In the genomic region with DNA sequence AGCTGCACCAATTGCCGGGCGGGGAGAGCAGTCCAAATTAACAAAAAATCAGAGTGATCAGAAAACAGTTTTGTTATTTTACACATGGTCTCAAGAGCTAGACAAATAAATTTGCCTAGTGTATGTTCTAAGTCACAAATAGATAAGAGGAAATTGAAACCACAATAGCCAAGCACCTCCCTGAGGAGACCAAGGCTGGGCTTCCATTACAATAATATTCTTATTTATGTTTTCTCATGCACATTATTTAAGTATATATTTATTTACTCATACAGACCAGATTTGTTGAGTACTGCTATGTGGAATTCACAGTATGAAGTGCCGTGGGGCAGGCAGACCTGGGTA, we compare ENCODE assay signal across 13 cellular contexts.
DNase-seq lines count a peak whose midpoint lies in the region; ATAC-seq and TF ChIP-seq lines count a peak whose summit lies in the region.
"Had no signal": no experiment of that assay in that cellular context is flagged by ENCODE, and none has a peak within 500 bp of the region (broad histone marks: within the 10 kb centered on the region; RNA-seq: fewer than 3 reads in every experiment).

No MANE protein-coding gene starts in this region.

- peak overlapping the region; percentile 28 for H3K4me3 Mint-ChIP-seq in activated CD4-positive, alpha-beta T cell treated with anti-CD3 and anti-CD28 coated beads, Interleukin-2, amount 10 ng/mL, durations not matched to agents 7 days and 5 days
- H3K4me3 Mint-ChIP-seq in activated CD8-positive, alpha-beta T cell treated with anti-CD3 and anti-CD28 coated beads, Interleukin-2, amount 10 ng/mL, durations not matched to agents 7 days and 5 days, result peak overlapping the region; percentile 36
- H3K4me3 Mint-ChIP-seq in natural killer cell treated with Interleukin-12 subunit alpha and Interleukin-12 subunit beta and Interleukin-15 and Interleukin-18, amount 100 ng/mL, for 72 hours, result peak overlapping the region; percentile 79

- POLR2A ChIA-PET in activated CD4-positive, alpha-beta T cell treated with anti-CD3 and anti-CD28 coated beads, Interleukin-2, amount 10 ng/mL, durations not matched to agents 7 days and 5 days (lab: Charles Lee), result no interaction called here
- POLR2A ChIA-PET in activated CD8-positive, alpha-beta T cell treated with anti-CD3 and anti-CD28 coated beads, Interleukin-2, amount 10 ng/mL, durations not matched to agents 7 days and 5 days (lab: Charles Lee), result no interaction called here

- H3K27me3 Mint-ChIP-seq in activated CD4-positive, alpha-beta T cell treated with anti-CD3 and anti-CD28 coated beads, Interleukin-2, amount 10 ng/mL, durations not matched to agents 7 days and 5 days, result peaks cover 8% of the 10 kb centered on the region
- peaks cover 8% of the 10 kb centered on the region for H3K27me3 Mint-ChIP-seq in activated CD8-positive, alpha-beta T cell treated with anti-CD3 and anti-CD28 coated beads, Interleukin-2, amount 10 ng/mL, durations not matched to agents 7 days and 5 days (ENCODE audit: low read depth)
- H3K27me3 Mint-ChIP-seq in natural killer cell treated with Interleukin-12 subunit alpha and Interleukin-12 subunit beta and Interleukin-15 and Interleukin-18, amount 100 ng/mL, for 72 hours, result no peaks in the 10 kb centered on the region

- CTCF ChIA-PET in activated CD4-positive, alpha-beta T cell treated with anti-CD3 and anti-CD28 coated beads, Interleukin-2, amount 10 ng/mL, durations not matched to agents 7 days and 5 days (lab: Charles Lee), result interaction anchor here (0.7 to 1.3 kb wide), 4 partner anchors 11 to 33 kb away, joined by 3 to 4 read pairs (median 3); no protein-coding TSS in a partner anchor
- CTCF ChIA-PET in activated CD8-positive, alpha-beta T cell treated with anti-CD3 and anti-CD28 coated beads, Interleukin-2, amount 10 ng/mL, durations not matched to agents 7 days and 5 days (lab: Charles Lee), result interaction anchor here (1.0 to 2.5 kb wide), 8 partner anchors 19 to 196 kb away, joined by 3 to 10 read pairs (median 3); no protein-coding TSS in a partner anchor

- ATAC-seq in HG02623 (IDR thresholded peaks at IDR 0.05; ENCODE audit: unreplicated experiment), result peak; percentile 10
- peak; percentile 58 for ATAC-seq in activated CD8-positive, alpha-beta T cell treated with anti-CD3 and anti-CD28 coated beads, Interleukin-2, amount 10 ng/mL, durations not matched to agents 7 days and 5 days
- ATAC-seq in natural killer cell treated with Interleukin-12 subunit alpha and Interleukin-12 subunit beta and Interleukin-15 and Interleukin-18, amount 100 ng/mL, for 72 hours, result peak in 1 of 2 donors; percentile 53
- ATAC-seq in GM18505 (IDR thresholded peaks at IDR 0.05; ENCODE audit: unreplicated experiment), result no peak
- ATAC-seq in HG03025 (IDR thresholded peaks at IDR 0.05; ENCODE audit: low FRiP score, unreplicated experiment), result no peak

- TF ChIP-seq POLR2A in GM18505 (IDR thresholded peaks at IDR 0.05; ENCODE audit: borderline replicate concordance, extremely low read depth, insufficient read depth, insufficient read length), result no peak

- DNase-seq in activated CD4-positive, alpha-beta T cell treated with anti-CD3 and anti-CD28 coated beads, Interleukin-2, amount 10 ng/mL, durations not matched to agents 7 days and 5 days, result no peak
- no peak for DNase-seq in activated CD4-positive, alpha-beta T cell treated with anti-CD3 and anti-CD28 coated beads for 4 hours
- no peak for DNase-seq in activated CD8-positive, alpha-beta T cell treated with anti-CD3 and anti-CD28 coated beads, Interleukin-2, amount 10 ng/mL, durations not matched to agents 7 days and 5 days
- no peak for DNase-seq in natural killer cell treated with Interleukin-12 subunit alpha and Interleukin-12 subunit beta and Interleukin-15 and Interleukin-18, amount 100 ng/mL, for 72 hours (ENCODE audit: low spot score)
- DNase-seq in H4 (ENCODE audit: low spot score), result no peak
- DNase-seq: anterior cingulate cortex, glutamatergic neuron, H7, NCI-H226, WERI-Rb-1 had no signal

- H3K9me3 Mint-ChIP-seq in activated CD4-positive, alpha-beta T cell treated with anti-CD3 and anti-CD28 coated beads, Interleukin-2, amount 10 ng/mL, durations not matched to agents 7 days and 5 days, result no peaks in the 10 kb centered on the region
- no peaks in the 10 kb centered on the region for H3K9me3 Mint-ChIP-seq in activated CD8-positive, alpha-beta T cell treated with anti-CD3 and anti-CD28 coated beads, Interleukin-2, amount 10 ng/mL, durations not matched to agents 7 days and 5 days (ENCODE audit: insufficient read depth)
- no peaks in the 10 kb centered on the region for H3K9me3 Mint-ChIP-seq in natural killer cell treated with Interleukin-12 subunit alpha and Interleukin-12 subunit beta and Interleukin-15 and Interleukin-18, amount 100 ng/mL, for 72 hours

- H3K27ac Mint-ChIP-seq in activated CD4-positive, alpha-beta T cell treated with anti-CD3 and anti-CD28 coated beads, Interleukin-2, amount 10 ng/mL, durations not matched to agents 7 days and 5 days, result peak overlapping the region; percentile 86
- H3K27ac Mint-ChIP-seq in activated CD8-positive, alpha-beta T cell treated with anti-CD3 and anti-CD28 coated beads, Interleukin-2, amount 10 ng/mL, durations not matched to agents 7 days and 5 days, result peak overlapping the region; percentile 16
- H3K27ac Mint-ChIP-seq in natural killer cell treated with Interleukin-12 subunit alpha and Interleukin-12 subunit beta and Interleukin-15 and Interleukin-18, amount 100 ng/mL, for 72 hours, result peak overlapping the region; percentile 8 to 73

- peaks cover 38% of the 10 kb centered on the region for H3K4me1 Mint-ChIP-seq in activated CD4-positive, alpha-beta T cell treated with anti-CD3 and anti-CD28 coated beads, Interleukin-2, amount 10 ng/mL, durations not matched to agents 7 days and 5 days
- H3K4me1 Mint-ChIP-seq in activated CD8-positive, alpha-beta T cell treated with anti-CD3 and anti-CD28 coated beads, Interleukin-2, amount 10 ng/mL, durations not matched to agents 7 days and 5 days (ENCODE audit: low read depth), result peaks cover 31% of the 10 kb centered on the region
- peaks cover 22 to 30% of the 10 kb centered on the region in 2 donors for H3K4me1 Mint-ChIP-seq in natural killer cell treated with Interleukin-12 subunit alpha and Interleukin-12 subunit beta and Interleukin-15 and Interleukin-18, amount 100 ng/mL, for 72 hours (ENCODE audit: low read depth in 2 of 2)

- H3K36me3 Mint-ChIP-seq in activated CD4-positive, alpha-beta T cell treated with anti-CD3 and anti-CD28 coated beads, Interleukin-2, amount 10 ng/mL, durations not matched to agents 7 days and 5 days (ENCODE audit: low read depth), result peaks cover 4% of the 10 kb centered on the region
- no peaks in the 10 kb centered on the region for H3K36me3 Mint-ChIP-seq in activated CD8-positive, alpha-beta T cell treated with anti-CD3 and anti-CD28 coated beads, Interleukin-2, amount 10 ng/mL, durations not matched to agents 7 days and 5 days (ENCODE audit: low read depth)
- no peaks in the 10 kb centered on the region for H3K36me3 Mint-ChIP-seq in natural killer cell treated with Interleukin-12 subunit alpha and Interleukin-12 subunit beta and Interleukin-15 and Interleukin-18, amount 100 ng/mL, for 72 hours

Comparison
In these comparisons a context has a peak if more than half of its experiments do, and no peak if none do; other contexts are left out.
1. H3K27ac Mint-ChIP-seq: peak in every context shown above with its lines; median percentile 86 in activated CD4-positive, alpha-beta T cell treated with anti-CD3 and anti-CD28 coated beads, Interleukin-2, amount 10 ng/mL, durations not matched to agents 7 days and 5 days; 40 in natural killer cell treated with Interleukin-12 subunit alpha and Interleukin-12 subunit beta and Interleukin-15 and Interleukin-18, amount 100 ng/mL, for 72 hours; 16 in activated CD8-positive, alpha-beta T cell treated with anti-CD3 and anti-CD28 coated beads, Interleukin-2, amount 10 ng/mL, durations not matched to agents 7 days and 5 days.
2. H3K4me3 Mint-ChIP-seq: peak in every context shown above with its lines; median percentile 79 in natural killer cell treated with Interleukin-12 subunit alpha and Interleukin-12 subunit beta and Interleukin-15 and Interleukin-18, amount 100 ng/mL, for 72 hours; 36 in activated CD8-positive, alpha-beta T cell treated with anti-CD3 and anti-CD28 coated beads, Interleukin-2, amount 10 ng/mL, durations not matched to agents 7 days and 5 days; 28 in activated CD4-positive, alpha-beta T cell treated with anti-CD3 and anti-CD28 coated beads, Interleukin-2, amount 10 ng/mL, durations not matched to agents 7 days and 5 days.
3. ATAC-seq: peak in HG02623 (single experiment) and activated CD8-positive, alpha-beta T cell treated with anti-CD3 and anti-CD28 coated beads, Interleukin-2, amount 10 ng/mL, durations not matched to agents 7 days and 5 days (single experiment); none in GM18505 (single experiment) and HG03025 (single experiment).